In genomic region chr12:57754411-57755193, GRCh38 we compare ENCODE assay signal across 8 cellular contexts. TPM values are rescaled to one million over a fixed set of nuclear protein-coding genes. Genes with fewer than 3 reads are reported as not detected.
DNase-seq lines count a peak whose midpoint lies in the region; ATAC-seq and TF ChIP-seq lines count a peak whose summit lies in the region.

A gene with protein sequence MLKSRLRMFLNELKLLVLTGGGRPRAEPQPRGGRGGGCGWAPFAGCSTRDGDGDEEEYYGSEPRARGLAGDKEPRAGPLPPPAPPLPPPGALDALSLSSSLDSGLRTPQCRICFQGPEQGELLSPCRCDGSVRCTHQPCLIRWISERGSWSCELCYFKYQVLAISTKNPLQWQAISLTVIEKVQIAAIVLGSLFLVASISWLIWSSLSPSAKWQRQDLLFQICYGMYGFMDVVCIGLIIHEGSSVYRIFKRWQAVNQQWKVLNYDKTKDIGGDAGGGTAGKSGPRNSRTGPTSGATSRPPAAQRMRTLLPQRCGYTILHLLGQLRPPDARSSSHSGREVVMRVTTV (plus strand): TSS chr12:57755103. CDS start chr12:57755529, 426 bp downstream.

- H3K4me1 Mint-ChIP-seq in activated CD4-positive, alpha-beta T cell treated with anti-CD3 and anti-CD28 coated beads, Interleukin-2, amount 10 ng/mL, durations not matched to agents 7 days and 5 days, result peaks cover 60% of the 10 kb centered on the region
- peaks cover 47% of the 10 kb centered on the region for H3K4me1 Mint-ChIP-seq in memory B cell

- TF ChIP-seq CTCF in coronary artery (IDR thresholded peaks at IDR 0.05), result no peak

- peak; percentile 98 for DNase-seq in NCI-H510A (lab: John Stamatoyannopoulos, UW)
- peak; percentile 91 for DNase-seq in activated CD4-positive, alpha-beta T cell treated with anti-CD3 and anti-CD28 coated beads, Interleukin-2, amount 10 ng/mL, durations not matched to agents 7 days and 5 days
- DNase-seq in coronary artery (ENCODE audit: low spot score), result no peak
- DNase-seq in memory B cell (ENCODE audit: low spot score in 2 of 2), result peak; percentile 56 to 60
- DNase-seq in stimulated activated CD8-positive, alpha-beta memory T cell treated with anti-CD3 and anti-CD28 coated beads, Interleukin-15, amount 100 ng/mL, for 1 hour (ENCODE audit: low read depth), result peak; percentile 59
- DNase-seq in HCEC 1CT, result no peak

- no peaks in the 10 kb centered on the region for H3K9me3 Mint-ChIP-seq in activated CD4-positive, alpha-beta T cell treated with anti-CD3 and anti-CD28 coated beads, Interleukin-2, amount 10 ng/mL, durations not matched to agents 7 days and 5 days
- H3K9me3 Mint-ChIP-seq in memory B cell, result no peaks in the 10 kb centered on the region

- H3K4me3 Mint-ChIP-seq in activated CD4-positive, alpha-beta T cell treated with anti-CD3 and anti-CD28 coated beads, Interleukin-2, amount 10 ng/mL, durations not matched to agents 7 days and 5 days, result peak within 1 kb of the TSS; percentile 78
- H3K4me3 Mint-ChIP-seq in memory B cell, result peak within 1 kb of the TSS; percentile 90

- H3K27ac Mint-ChIP-seq in activated CD4-positive, alpha-beta T cell treated with anti-CD3 and anti-CD28 coated beads, Interleukin-2, amount 10 ng/mL, durations not matched to agents 7 days and 5 days, result peak within 1 kb of the TSS; percentile 77
- peak within 1 kb of the TSS; percentile 88 for H3K27ac Mint-ChIP-seq in memory B cell

- peak within 1 kb of the TSS; percentile 89 for H3K4me3 ChIP-seq in coronary artery

- H3K27me3 Mint-ChIP-seq in activated CD4-positive, alpha-beta T cell treated with anti-CD3 and anti-CD28 coated beads, Interleukin-2, amount 10 ng/mL, durations not matched to agents 7 days and 5 days, result no peaks in the 10 kb centered on the region
- H3K27me3 Mint-ChIP-seq in memory B cell, result no peaks in the 10 kb centered on the region

- CTCF ChIA-PET in activated CD4-positive, alpha-beta T cell treated with anti-CD3 and anti-CD28 coated beads, Interleukin-2, amount 10 ng/mL, durations not matched to agents 7 days and 5 days (lab: Charles Lee), result interaction anchor here (1.0 to 3.9 kb wide), 2 partner anchors 12 to 25 kb away, joined by 3 to 56 read pairs; partner anchors contain the start of gene CYP27B1

- H3K36me3 Mint-ChIP-seq in activated CD4-positive, alpha-beta T cell treated with anti-CD3 and anti-CD28 coated beads, Interleukin-2, amount 10 ng/mL, durations not matched to agents 7 days and 5 days (ENCODE audit: low read depth), result peaks cover 35% of the 10 kb centered on the region
- peaks cover 11% of the 10 kb centered on the region for H3K36me3 Mint-ChIP-seq in memory B cell

- POLR2A ChIA-PET in activated CD4-positive, alpha-beta T cell treated with anti-CD3 and anti-CD28 coated beads, Interleukin-2, amount 10 ng/mL, durations not matched to agents 7 days and 5 days (lab: Charles Lee), result no interaction called here

- H3K27ac ChIP-seq in coronary artery, result peak within 1 kb of the TSS in 1 of 2 donors; percentile 64

- ATAC-seq in GM18519 (IDR thresholded peaks at IDR 0.05; ENCODE audit: low FRiP score, unreplicated experiment) (peak; percentile 31), HG03095 (IDR thresholded peaks at IDR 0.05; ENCODE audit: unreplicated experiment) (peak; percentile 39), memory B cell (ENCODE audit: low read depth) (peak; percentile 23)

RNA-seq across cellular contexts. Expression of the gene that starts here (rescaled TPM):
- 10 to 100 TPM; 23.7 to 27.2 TPM for total RNA-seq in activated CD4-positive, alpha-beta T cell treated with anti-CD3 and anti-CD28 coated beads, Interleukin-2, amount 10 ng/mL, durations not matched to agents 7 days and 5 days

Comparison
In these comparisons a context has a peak if more than half of its experiments do, and no peak if none do; other contexts are left out.
1. DNase-seq: peak in NCI-H510A (single experiment), activated CD4-positive, alpha-beta T cell treated with anti-CD3 and anti-CD28 coated beads, Interleukin-2, amount 10 ng/mL, durations not matched to agents 7 days and 5 days (single experiment), memory B cell (2 of 2) and stimulated activated CD8-positive, alpha-beta memory T cell treated with anti-CD3 and anti-CD28 coated beads, Interleukin-15, amount 100 ng/mL, for 1 hour (single experiment); none in coronary artery (single experiment) and HCEC 1CT (single experiment).
2. Peak in every context shown above with its lines, with median percentiles within 50 percentile points of each other: ATAC-seq.